2 cellular contexts compared by ENCODE assay signal in genomic region chr20:10339609-10340008, GRCh38.
TF ChIP-seq lines count a peak whose summit lies in the region.

No MANE protein-coding gene starts in this region.

TF ChIP-seq in HepG2, 621 proteins besides CTCF, POLR2A, EP300 and RAD21 (continued from another document):
- TF ChIP-seq, protein P1, sequence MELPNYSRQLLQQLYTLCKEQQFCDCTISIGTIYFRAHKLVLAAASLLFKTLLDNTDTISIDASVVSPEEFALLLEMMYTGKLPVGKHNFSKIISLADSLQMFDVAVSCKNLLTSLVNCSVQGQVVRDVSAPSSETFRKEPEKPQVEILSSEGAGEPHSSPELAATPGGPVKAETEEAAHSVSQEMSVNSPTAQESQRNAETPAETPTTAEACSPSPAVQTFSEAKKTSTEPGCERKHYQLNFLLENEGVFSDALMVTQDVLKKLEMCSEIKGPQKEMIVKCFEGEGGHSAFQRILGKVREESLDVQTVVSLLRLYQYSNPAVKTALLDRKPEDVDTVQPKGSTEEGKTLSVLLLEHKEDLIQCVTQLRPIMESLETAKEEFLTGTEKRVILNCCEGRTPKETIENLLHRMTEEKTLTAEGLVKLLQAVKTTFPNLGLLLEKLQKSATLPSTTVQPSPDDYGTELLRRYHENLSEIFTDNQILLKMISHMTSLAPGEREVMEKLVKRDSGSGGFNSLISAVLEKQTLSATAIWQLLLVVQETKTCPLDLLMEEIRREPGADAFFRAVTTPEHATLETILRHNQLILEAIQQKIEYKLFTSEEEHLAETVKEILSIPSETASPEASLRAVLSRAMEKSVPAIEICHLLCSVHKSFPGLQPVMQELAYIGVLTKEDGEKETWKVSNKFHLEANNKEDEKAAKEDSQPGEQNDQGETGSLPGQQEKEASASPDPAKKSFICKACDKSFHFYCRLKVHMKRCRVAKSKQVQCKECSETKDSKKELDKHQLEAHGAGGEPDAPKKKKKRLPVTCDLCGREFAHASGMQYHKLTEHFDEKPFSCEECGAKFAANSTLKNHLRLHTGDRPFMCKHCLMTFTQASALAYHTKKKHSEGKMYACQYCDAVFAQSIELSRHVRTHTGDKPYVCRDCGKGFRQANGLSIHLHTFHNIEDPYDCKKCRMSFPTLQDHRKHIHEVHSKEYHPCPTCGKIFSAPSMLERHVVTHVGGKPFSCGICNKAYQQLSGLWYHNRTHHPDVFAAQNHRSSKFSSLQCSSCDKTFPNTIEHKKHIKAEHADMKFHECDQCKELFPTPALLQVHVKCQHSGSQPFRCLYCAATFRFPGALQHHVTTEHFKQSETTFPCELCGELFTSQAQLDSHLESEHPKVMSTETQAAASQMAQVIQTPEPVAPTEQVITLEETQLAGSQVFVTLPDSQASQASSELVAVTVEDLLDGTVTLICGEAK (IDR thresholded peaks at IDR 0.05) = peak; percentile 40
- TF ChIP-seq, protein P1 (CRISPR knock-in tag; IDR thresholded peaks at IDR 0.05) = peak; percentile 73; the same call in 1 of the 2 replicates
- TF ChIP-seq ZMAT5 (CRISPR knock-in tag; IDR thresholded peaks at IDR 0.05; ENCODE audit: borderline replicate concordance, low read depth) (no peak), PRPF4 (IDR thresholded peaks at IDR 0.05; ENCODE audit: low read depth, low read length, poor library complexity, severe bottlenecking) (no peak), KLF13 (CRISPR knock-in tag; IDR thresholded peaks at IDR 0.05) (no peak), SNAI1 (CRISPR knock-in tag; IDR thresholded peaks at IDR 0.05; ENCODE audit: borderline replicate concordance) (no peak)

TF ChIP-seq in GM12878, 131 proteins besides CTCF, POLR2A, EP300 and RAD21 (continued from another document):
- TF ChIP-seq BCLAF1 (IDR thresholded peaks at IDR 0.05) (no peak), SMC3 (IDR thresholded peaks at IDR 0.05; ENCODE audit: borderline replicate concordance, low read length) (no peak)
- TF ChIP-seq, protein P1 (IDR thresholded peaks at IDR 0.05; ENCODE audit: borderline replicate concordance) = peak; percentile 27; the same call in 1 of the 2 replicates
